Comparison of ENCODE assay signal across 22 cellular contexts in genomic region chr5:152595327-152595890, GRCh38.
"Had no signal": no experiment of that assay in that cellular context is flagged by ENCODE, and none has a peak within 500 bp of the region (broad histone marks: within the 10 kb centered on the region; RNA-seq: fewer than 3 reads in every experiment).

No MANE protein-coding gene starts in this region.

- H3K27ac Mint-ChIP-seq: activated CD4-positive, alpha-beta T cell treated with anti-CD3 and anti-CD28 coated beads, Interleukin-2, amount 10 ng/mL, durations not matched to agents 24 days and 14 days; activated naive CD8-positive, alpha-beta T cell; activated T-cell treated with anti-CD3 and anti-CD28 coated beads, Interleukin-2, amount 50 U/mL, for 72 hours; mesothelial cell of epicardium; nephron progenitor cell; T-helper 17 cell had no signal

- H3K27me3 Mint-ChIP-seq: activated CD4-positive, alpha-beta T cell treated with anti-CD3 and anti-CD28 coated beads, Interleukin-2, amount 10 ng/mL, durations not matched to agents 24 days and 14 days had no signal

- H3K27me3 ChIP-seq: body of pancreas, sigmoid colon, stomach, testis, upper lobe of left lung had no signal

- H3K36me3 ChIP-seq: lower lobe of right lung, sigmoid colon, stomach, upper lobe of left lung had no signal

- DNase-seq: activated CD4-positive, alpha-beta T cell treated with anti-CD3 and anti-CD28 coated beads, Interleukin-2, amount 10 ng/mL, durations not matched to agents 24 days and 14 days; activated CD8-positive, alpha-beta memory T cell treated with anti-CD3 and anti-CD28 coated beads, Interleukin-2, amount 50 U/mL, for 48 hours; activated gamma-delta T cell; activated T-cell treated with anti-CD3 and anti-CD28 coated beads, Interleukin-2, amount 50 U/mL, for 72 hours; amniotic stem cell; body of pancreas; cortex of kidney; effector CD4-positive, alpha-beta T cell; foreskin fibroblast; kidney glomerular epithelial cell; lower lobe of right lung; nephron progenitor cell; sigmoid colon; stimulated activated CD4-positive, alpha-beta T cell treated with anti-CD3 and anti-CD28 coated beads, Interleukin-1b, Interleukin-23, amount 100 ng/mL, for 48 hours; stomach; T-helper 17 cell; testis; upper lobe of left lung had no signal

- H3K4me1 ChIP-seq: body of pancreas, lower lobe of right lung, sigmoid colon, stomach, testis, upper lobe of left lung had no signal

- H3K9me3 ChIP-seq: body of pancreas, lower lobe of right lung, sigmoid colon, testis, upper lobe of left lung had no signal

- FAIRE-seq: endothelial cell of umbilical vein had no signal

- H3K4me3 Mint-ChIP-seq: activated CD4-positive, alpha-beta T cell treated with anti-CD3 and anti-CD28 coated beads, Interleukin-2, amount 10 ng/mL, durations not matched to agents 24 days and 14 days; activated naive CD8-positive, alpha-beta T cell; activated T-cell treated with anti-CD3 and anti-CD28 coated beads, Interleukin-2, amount 50 U/mL, for 72 hours; central memory CD8-positive, alpha-beta T cell; mesothelial cell of epicardium; nephron progenitor cell; T-helper 17 cell had no signal

- H3K4me1 Mint-ChIP-seq: activated CD4-positive, alpha-beta T cell treated with anti-CD3 and anti-CD28 coated beads, Interleukin-2, amount 10 ng/mL, durations not matched to agents 24 days and 14 days; central memory CD8-positive, alpha-beta T cell; mesothelial cell of epicardium; nephron progenitor cell; T-helper 17 cell had no signal

- H3K27ac ChIP-seq: body of pancreas, lower lobe of right lung, sigmoid colon, stomach, testis, upper lobe of left lung had no signal

- ATAC-seq: activated T-cell treated with anti-CD3 and anti-CD28 coated beads, Interleukin-2, amount 50 U/mL, for 72 hours; body of pancreas; lower lobe of right lung; T-helper 17 cell had no signal

- H3K4me3 ChIP-seq: body of pancreas, lower lobe of right lung, sigmoid colon, stomach, testis, upper lobe of left lung had no signal

- H3K9me3 Mint-ChIP-seq: activated CD4-positive, alpha-beta T cell treated with anti-CD3 and anti-CD28 coated beads, Interleukin-2, amount 10 ng/mL, durations not matched to agents 24 days and 14 days; central memory CD8-positive, alpha-beta T cell had no signal

- H3K36me3 Mint-ChIP-seq: activated naive CD8-positive, alpha-beta T cell; mesothelial cell of epicardium had no signal
